Comparison of ENCODE assay signal across 1 cellular context in the genomic region with DNA sequence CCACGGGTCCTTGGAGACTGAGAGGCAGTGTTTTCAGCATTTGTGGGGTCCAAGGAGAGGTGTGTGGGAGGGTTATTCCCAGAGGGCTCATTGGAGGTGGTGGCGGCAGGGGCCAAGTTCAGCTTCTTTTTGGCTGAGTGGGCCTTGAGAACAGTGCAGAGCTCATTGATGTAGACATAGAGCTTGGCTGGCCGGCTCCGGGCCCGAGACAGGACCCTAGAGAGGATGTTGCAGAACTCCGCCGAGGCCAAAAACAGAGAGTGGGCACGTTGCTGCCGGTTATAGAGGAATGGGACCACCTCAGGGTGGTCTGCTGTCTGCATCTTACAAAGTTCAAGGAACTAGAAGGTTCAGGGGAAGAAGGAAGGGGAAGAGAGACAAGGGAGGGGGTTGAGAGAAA.
TF ChIP-seq lines count a peak whose summit lies in the region.

No MANE protein-coding gene starts in this region.

TF ChIP-seq in WTC11, 78 proteins besides CTCF, POLR2A, EP300 and RAD21 (continued from another document):
- TF ChIP-seq, protein P1, sequence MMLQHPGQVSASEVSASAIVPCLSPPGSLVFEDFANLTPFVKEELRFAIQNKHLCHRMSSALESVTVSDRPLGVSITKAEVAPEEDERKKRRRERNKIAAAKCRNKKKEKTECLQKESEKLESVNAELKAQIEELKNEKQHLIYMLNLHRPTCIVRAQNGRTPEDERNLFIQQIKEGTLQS (CRISPR knock-in tag; conservative IDR thresholded peaks at IDR 0.05): no peak
- TF ChIP-seq TEAD1 (CRISPR knock-in tag; IDR thresholded peaks at IDR 0.05): no peak
- TF ChIP-seq, protein P2, sequence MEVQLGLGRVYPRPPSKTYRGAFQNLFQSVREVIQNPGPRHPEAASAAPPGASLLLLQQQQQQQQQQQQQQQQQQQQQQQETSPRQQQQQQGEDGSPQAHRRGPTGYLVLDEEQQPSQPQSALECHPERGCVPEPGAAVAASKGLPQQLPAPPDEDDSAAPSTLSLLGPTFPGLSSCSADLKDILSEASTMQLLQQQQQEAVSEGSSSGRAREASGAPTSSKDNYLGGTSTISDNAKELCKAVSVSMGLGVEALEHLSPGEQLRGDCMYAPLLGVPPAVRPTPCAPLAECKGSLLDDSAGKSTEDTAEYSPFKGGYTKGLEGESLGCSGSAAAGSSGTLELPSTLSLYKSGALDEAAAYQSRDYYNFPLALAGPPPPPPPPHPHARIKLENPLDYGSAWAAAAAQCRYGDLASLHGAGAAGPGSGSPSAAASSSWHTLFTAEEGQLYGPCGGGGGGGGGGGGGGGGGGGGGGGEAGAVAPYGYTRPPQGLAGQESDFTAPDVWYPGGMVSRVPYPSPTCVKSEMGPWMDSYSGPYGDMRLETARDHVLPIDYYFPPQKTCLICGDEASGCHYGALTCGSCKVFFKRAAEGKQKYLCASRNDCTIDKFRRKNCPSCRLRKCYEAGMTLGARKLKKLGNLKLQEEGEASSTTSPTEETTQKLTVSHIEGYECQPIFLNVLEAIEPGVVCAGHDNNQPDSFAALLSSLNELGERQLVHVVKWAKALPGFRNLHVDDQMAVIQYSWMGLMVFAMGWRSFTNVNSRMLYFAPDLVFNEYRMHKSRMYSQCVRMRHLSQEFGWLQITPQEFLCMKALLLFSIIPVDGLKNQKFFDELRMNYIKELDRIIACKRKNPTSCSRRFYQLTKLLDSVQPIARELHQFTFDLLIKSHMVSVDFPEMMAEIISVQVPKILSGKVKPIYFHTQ (CRISPR knock-in tag; IDR thresholded peaks at IDR 0.05): no peak
TF ChIP-seq in WTC11: peak in this region for 0.
